ENCODE assay signal across 11 cellular contexts in the genomic region with DNA sequence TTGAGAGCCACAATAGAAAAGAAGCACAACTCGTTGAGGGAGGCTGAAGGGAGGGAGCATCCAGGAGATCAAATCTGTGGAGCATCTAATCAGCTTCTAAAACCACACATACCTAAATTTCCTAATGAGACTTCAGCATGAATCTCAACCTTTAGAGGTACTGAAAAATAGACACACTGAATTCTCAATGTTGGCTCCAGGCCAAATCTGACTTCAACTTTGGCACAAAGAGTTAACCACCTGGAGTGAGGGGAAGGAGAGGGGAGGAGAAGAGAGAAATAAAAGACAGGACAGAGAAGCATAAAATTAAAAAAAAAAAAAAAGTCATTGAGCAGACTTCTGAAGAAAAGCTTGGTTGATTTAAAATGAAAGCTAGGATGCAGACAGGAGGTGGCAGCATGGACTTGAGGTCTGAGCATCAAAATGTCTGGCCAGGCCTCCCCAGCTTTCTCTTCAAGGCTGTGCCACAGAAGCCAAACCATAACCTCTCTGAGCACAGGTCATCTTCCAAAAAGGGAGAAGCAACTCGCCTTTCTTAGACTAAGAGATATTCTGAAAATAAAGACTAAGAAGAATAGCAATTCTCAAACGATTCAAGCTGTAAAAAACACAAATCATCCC.
A peak's percentile ranks its signal among the peaks of the same experiment; 100 is the strongest.
DNase-seq lines count a peak whose midpoint lies in the region; ATAC-seq and TF ChIP-seq lines count a peak whose summit lies in the region.
"Had no signal": no experiment of that assay in that cellular context is flagged by ENCODE, and none has a peak within 500 bp of the region (broad histone marks: within the 10 kb centered on the region; RNA-seq: fewer than 3 reads in every experiment).

No MANE protein-coding gene starts in this region.

- H3K79me2 ChIP-seq in OCI-LY1 (ENCODE audit: insufficient read depth, low read length) = no peaks in the 10 kb centered on the region

- TF ChIP-seq CTCF in OCI-LY1 (IDR thresholded peaks at IDR 0.05; ENCODE audit: low read length) = peak; percentile 27; the same call in 1 of the 2 replicates
- peak; percentile 32 for TF ChIP-seq CTCF in fibroblast of mammary gland (conservative IDR thresholded peaks at IDR 0.05; ENCODE audit: control insufficient read depth, insufficient read depth, low read depth, low read length)
- peak; percentile 12 for TF ChIP-seq CTCF in psoas muscle (IDR thresholded peaks at IDR 0.05)

- no peaks in the 10 kb centered on the region for H3K9me2 ChIP-seq in OCI-LY1 (ENCODE audit: low read depth, low read length)

- no peak overlapping the region for H3K9ac ChIP-seq in OCI-LY1 (ENCODE audit: low read length)
- H3K9ac ChIP-seq: BLaER1 had no signal

- H4K20me1 ChIP-seq in OCI-LY1 (ENCODE audit: insufficient read depth, low read length) = no peaks in the 10 kb centered on the region
- H4K20me1 ChIP-seq: BLaER1 had no signal

- H3K4me3 ChIP-seq in OCI-LY1 (ENCODE audit: low read depth, low read length, poor library complexity, severe bottlenecking) (no peak overlapping the region), fibroblast of mammary gland (ENCODE audit: control insufficient read depth, low read depth, low read length) (no peak overlapping the region), psoas muscle (no peak overlapping the region)
- H3K4me3 ChIP-seq: BLaER1 had no signal

- H3K4me2 ChIP-seq in OCI-LY1 (ENCODE audit: low read length) = no peak overlapping the region
- H3K4me2 ChIP-seq: BLaER1 had no signal

- no peaks in the 10 kb centered on the region for H3F3A ChIP-seq in OCI-LY1 (ENCODE audit: insufficient read depth, low read length)

- intact Hi-C loops in psoas muscle (cut with DNase I) = loop anchor here in 1 of 2 donors (5.0 kb wide), 1 partner anchor 318 kb away; no protein-coding TSS in a partner anchor

- no peaks in the 10 kb centered on the region; the same call in 1 of the 2 replicates for H3K9me3 ChIP-seq in OCI-LY1 (ENCODE audit: low read length)
- no peaks in the 10 kb centered on the region for H3K9me3 ChIP-seq in psoas muscle

- H3K27me3 ChIP-seq in OCI-LY1 (ENCODE audit: insufficient read depth, low read length) (no peaks in the 10 kb centered on the region), psoas muscle (ENCODE audit: insufficient read depth in 3 of 3, low read length in 2 of 3) (no peaks in the 10 kb centered on the region)
- H3K27me3 ChIP-seq: BLaER1 had no signal

- H3K36me3 ChIP-seq in OCI-LY1 (ENCODE audit: insufficient read depth, low read length) (no peaks in the 10 kb centered on the region), psoas muscle (ENCODE audit: insufficient read depth in 1 of 2, low read depth in 1 of 2) (no peaks in the 10 kb centered on the region)

- DNase-seq in NCI-H1105 treated with DMSO at 0.1 percent for 48 hours (lab: John Stamatoyannopoulos, UW) (peak; percentile 36), NCI-H1105 (lab: John Stamatoyannopoulos, UW) (no peak), fibroblast of mammary gland (ENCODE audit: low read depth) (peak; percentile 62), psoas muscle (no peak), CD1c-positive myeloid dendritic cell (ENCODE audit: extremely low spot score) (no peak), dedifferentiated amniotic fluid mesenchymal stem cell (ENCODE audit: extremely low spot score) (no peak)
- no peak for DNase-seq in activated CD8-positive, alpha-beta memory T cell treated with anti-CD3 and anti-CD28 coated beads for 24 hours
- DNase-seq: effector memory CD4-positive, alpha-beta T cell; natural killer cell had no signal

- H3K27ac ChIP-seq in OCI-LY1 (ENCODE audit: low read depth, low read length, poor library complexity, severe bottlenecking) (no peak overlapping the region), psoas muscle (no peak overlapping the region)
- H3K27ac ChIP-seq: BLaER1 had no signal

- H2AFZ ChIP-seq in OCI-LY1 (ENCODE audit: low read length) = no peak overlapping the region

- no peak for ATAC-seq in psoas muscle
- ATAC-seq: natural killer cell had no signal

- H3K4me1 ChIP-seq in OCI-LY1 (ENCODE audit: insufficient read depth, low read length, severe bottlenecking) (peaks cover 19% of the 10 kb centered on the region), psoas muscle (no peaks in the 10 kb centered on the region)

- WGBS in psoas muscle, 3 donors = 89 to 93% (median 92%) methylated on average over 3 of the region's 3 CpGs

Comparison
In these comparisons a context has a peak if more than half of its experiments do, and no peak if none do; other contexts are left out.
1. DNase-seq: peak in NCI-H1105 treated with DMSO at 0.1 percent for 48 hours (single experiment) and fibroblast of mammary gland (single experiment); none in NCI-H1105 (single experiment), psoas muscle (0 of 2), CD1c-positive myeloid dendritic cell (single experiment), activated CD8-positive, alpha-beta memory T cell treated with anti-CD3 and anti-CD28 coated beads for 24 hours (single experiment) and dedifferentiated amniotic fluid mesenchymal stem cell (single experiment).
2. Peak in every context shown above with its lines, with median percentiles within 50 percentile points of each other: CTCF ChIP-seq.